9 cellular contexts compared by ENCODE assay signal in the genomic region with DNA sequence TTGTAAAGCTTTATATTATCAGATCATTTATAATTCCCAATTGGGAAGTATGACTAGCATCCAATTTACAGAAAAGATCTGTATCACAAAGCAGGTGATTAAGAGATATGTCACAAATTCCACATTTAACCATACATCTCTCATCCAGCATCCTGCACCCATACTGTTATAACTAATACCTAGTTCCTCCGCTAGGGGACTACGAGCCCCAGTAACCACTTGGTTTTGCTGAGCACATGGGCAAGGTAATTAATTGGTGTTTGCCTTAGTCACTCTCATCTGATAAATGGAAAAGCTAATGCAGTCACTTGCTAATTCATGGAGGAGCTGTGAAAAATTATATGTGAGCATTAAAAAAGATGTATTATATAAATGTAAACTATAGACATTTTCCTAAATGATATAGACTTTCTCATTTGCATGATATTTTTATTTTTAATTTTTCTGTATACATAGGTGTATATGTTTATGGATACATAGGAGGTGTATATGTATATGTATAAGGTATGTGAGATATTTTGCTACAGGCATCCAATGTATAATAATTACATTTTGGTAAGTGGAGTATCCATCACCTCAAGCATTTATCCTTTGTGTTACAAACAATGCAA.
DNase-seq lines count a peak whose midpoint lies in the region; ATAC-seq, FAIRE-seq and TF ChIP-seq lines count a peak whose summit lies in the region.
"Had no signal": no experiment of that assay in that cellular context is flagged by ENCODE, and none has a peak within 500 bp of the region (broad histone marks: within the 10 kb centered on the region; RNA-seq: fewer than 3 reads in every experiment).

No MANE protein-coding gene starts in this region.

- no peak for FAIRE-seq in kidney (lab: Jason Lieb, UNC)

- POLR2A ChIA-PET in RWPE1 (lab: Yijun Ruan, JAX; ENCODE audit: low non-redundant PET), result no interaction called here

- H3K9me3 ChIP-seq in liver (ENCODE audit: control insufficient read depth in 4 of 4, low read length in 3 of 4), result peaks cover 0 to 1% (median 0%) of the 10 kb centered on the region in 4 donors
- peaks cover 0 to 21% (median 16%) of the 10 kb centered on the region in 4 donors for H3K9me3 ChIP-seq in stomach
- peaks cover 0 to 3% of the 10 kb centered on the region in 2 donors for H3K9me3 ChIP-seq in kidney (ENCODE audit: control insufficient read depth in 1 of 2, low read length in 2 of 2)

- DNase-seq in GM12865 (ENCODE audit: low read depth) (peak; percentile 0), RWPE1 (ENCODE audit: low spot score) (peak; percentile 8), stomach (no peak), SKM-1 treated with dmso at 0.1 percent for 144 hours (lab: John Stamatoyannopoulos, UW; ENCODE audit: unreplicated experiment) (no peak), kidney (no peak)
- DNase-seq: activated T-cell treated with anti-CD3 and anti-CD28 coated beads, Interleukin-2, amount 50 U/mL, for 1 hour had no signal

- ATAC-seq in HG02610 (IDR thresholded peaks at IDR 0.05; ENCODE audit: unreplicated experiment), result peak; percentile 50
- ATAC-seq in GM19035 (IDR thresholded peaks at IDR 0.05; ENCODE audit: unreplicated experiment), result no peak

- intact Hi-C loops in stomach (cut with DNase I; ENCODE audit: low total_unique reads), result no loop called here
- intact Hi-C loops in kidney (cut with DNase I), result no loop called here

- H3K4me1 ChIP-seq in liver (ENCODE audit: control insufficient read depth in 4 of 4, insufficient read depth in 4 of 4, low read length in 3 of 4), result no peaks in the 10 kb centered on the region
- no peaks in the 10 kb centered on the region for H3K4me1 ChIP-seq in stomach
- no peaks in the 10 kb centered on the region for H3K4me1 ChIP-seq in kidney (ENCODE audit: control insufficient read depth in 1 of 2, insufficient read depth in 1 of 2, low read depth in 1 of 2, low read length in 2 of 2)

- peak; percentile 11 to 52 for TF ChIP-seq RAD21 in liver (IDR thresholded peaks at IDR 0.05)

- WGBS in liver, result 56% methylated on average over 2 of the region's 2 CpGs
- 36 to 76% (median 53%) methylated on average over 2 of the region's 2 CpGs for WGBS in stomach, 5 donors

- no peaks in the 10 kb centered on the region for H3K27me3 ChIP-seq in liver (ENCODE audit: control insufficient read depth in 4 of 4, insufficient read depth in 4 of 4, low read length in 3 of 4)
- H3K27me3 ChIP-seq in stomach, result no peaks in the 10 kb centered on the region

- TF ChIP-seq CTCF in GM12865 (IDR thresholded peaks at IDR 0.05; ENCODE audit: insufficient read depth, low read depth, low read length, missing control alignments) (peak; percentile 24), RWPE1 (conservative IDR thresholded peaks at IDR 0.05; ENCODE audit: low read depth) (no peak), liver (IDR thresholded peaks at IDR 0.05; ENCODE audit: low read depth, low read length, missing input control) (peak; percentile 21), stomach (IDR thresholded peaks at IDR 0.05) (no peak), kidney (IDR thresholded peaks at IDR 0.05; ENCODE audit: borderline replicate concordance, extremely low read depth, insufficient read depth) (no peak)

- CTCF ChIA-PET in RWPE1 (lab: Yijun Ruan, JAX), result interaction anchor here (0.7 kb wide), 1 partner anchor 26 kb away, joined by 4 read pairs; no protein-coding TSS in a partner anchor

- no peak overlapping the region for H3K27ac ChIP-seq in RWPE1
- H3K27ac ChIP-seq in liver (ENCODE audit: low read depth in 1 of 2, low read length in 2 of 2), result no peak overlapping the region
- H3K27ac ChIP-seq in stomach, result no peak overlapping the region
- H3K27ac ChIP-seq in kidney (ENCODE audit: low read depth in 2 of 2, low read length in 2 of 2), result no peak overlapping the region

- TF ChIP-seq POLR2A in stomach (IDR thresholded peaks at IDR 0.05), result no peak

- H3K4me3 ChIP-seq in GM12865 (ENCODE audit: low read depth, low read length) (no peak overlapping the region), liver (ENCODE audit: low read depth in 1 of 3, low read length in 3 of 3) (no peak overlapping the region), stomach (no peak overlapping the region), kidney (ENCODE audit: low read length in 2 of 2) (no peak overlapping the region)

- no peak for TF ChIP-seq EP300 in stomach (IDR thresholded peaks at IDR 0.05)

- H3K36me3 ChIP-seq in liver (ENCODE audit: control insufficient read depth in 4 of 4, insufficient read depth in 3 of 4, low read depth in 1 of 4, low read length in 3 of 4), result no peaks in the 10 kb centered on the region
- no peaks in the 10 kb centered on the region for H3K36me3 ChIP-seq in stomach
- H3K36me3 ChIP-seq in kidney (ENCODE audit: control insufficient read depth in 1 of 2, insufficient read depth in 2 of 2, low read length in 2 of 2), result no peaks in the 10 kb centered on the region

- H3K9ac ChIP-seq in liver (ENCODE audit: low read depth in 1 of 2, low read length in 2 of 2), result no peak overlapping the region
- no peak overlapping the region for H3K9ac ChIP-seq in kidney (ENCODE audit: low read length in 2 of 2)

TF ChIP-seq in liver, 16 proteins besides CTCF, POLR2A, EP300 and RAD21:
- TF ChIP-seq SP1 (IDR thresholded peaks at IDR 0.05) (no peak), FOXA2 (IDR thresholded peaks at IDR 0.05) (no peak), YY1 (IDR thresholded peaks at IDR 0.05) (no peak), TAF1 (conservative IDR thresholded peaks at IDR 0.05) (no peak)
- TF ChIP-seq, protein P1, sequence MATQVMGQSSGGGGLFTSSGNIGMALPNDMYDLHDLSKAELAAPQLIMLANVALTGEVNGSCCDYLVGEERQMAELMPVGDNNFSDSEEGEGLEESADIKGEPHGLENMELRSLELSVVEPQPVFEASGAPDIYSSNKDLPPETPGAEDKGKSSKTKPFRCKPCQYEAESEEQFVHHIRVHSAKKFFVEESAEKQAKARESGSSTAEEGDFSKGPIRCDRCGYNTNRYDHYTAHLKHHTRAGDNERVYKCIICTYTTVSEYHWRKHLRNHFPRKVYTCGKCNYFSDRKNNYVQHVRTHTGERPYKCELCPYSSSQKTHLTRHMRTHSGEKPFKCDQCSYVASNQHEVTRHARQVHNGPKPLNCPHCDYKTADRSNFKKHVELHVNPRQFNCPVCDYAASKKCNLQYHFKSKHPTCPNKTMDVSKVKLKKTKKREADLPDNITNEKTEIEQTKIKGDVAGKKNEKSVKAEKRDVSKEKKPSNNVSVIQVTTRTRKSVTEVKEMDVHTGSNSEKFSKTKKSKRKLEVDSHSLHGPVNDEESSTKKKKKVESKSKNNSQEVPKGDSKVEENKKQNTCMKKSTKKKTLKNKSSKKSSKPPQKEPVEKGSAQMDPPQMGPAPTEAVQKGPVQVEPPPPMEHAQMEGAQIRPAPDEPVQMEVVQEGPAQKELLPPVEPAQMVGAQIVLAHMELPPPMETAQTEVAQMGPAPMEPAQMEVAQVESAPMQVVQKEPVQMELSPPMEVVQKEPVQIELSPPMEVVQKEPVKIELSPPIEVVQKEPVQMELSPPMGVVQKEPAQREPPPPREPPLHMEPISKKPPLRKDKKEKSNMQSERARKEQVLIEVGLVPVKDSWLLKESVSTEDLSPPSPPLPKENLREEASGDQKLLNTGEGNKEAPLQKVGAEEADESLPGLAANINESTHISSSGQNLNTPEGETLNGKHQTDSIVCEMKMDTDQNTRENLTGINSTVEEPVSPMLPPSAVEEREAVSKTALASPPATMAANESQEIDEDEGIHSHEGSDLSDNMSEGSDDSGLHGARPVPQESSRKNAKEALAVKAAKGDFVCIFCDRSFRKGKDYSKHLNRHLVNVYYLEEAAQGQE (IDR thresholded peaks at IDR 0.05), result no peak
- TF ChIP-seq, protein P2, sequence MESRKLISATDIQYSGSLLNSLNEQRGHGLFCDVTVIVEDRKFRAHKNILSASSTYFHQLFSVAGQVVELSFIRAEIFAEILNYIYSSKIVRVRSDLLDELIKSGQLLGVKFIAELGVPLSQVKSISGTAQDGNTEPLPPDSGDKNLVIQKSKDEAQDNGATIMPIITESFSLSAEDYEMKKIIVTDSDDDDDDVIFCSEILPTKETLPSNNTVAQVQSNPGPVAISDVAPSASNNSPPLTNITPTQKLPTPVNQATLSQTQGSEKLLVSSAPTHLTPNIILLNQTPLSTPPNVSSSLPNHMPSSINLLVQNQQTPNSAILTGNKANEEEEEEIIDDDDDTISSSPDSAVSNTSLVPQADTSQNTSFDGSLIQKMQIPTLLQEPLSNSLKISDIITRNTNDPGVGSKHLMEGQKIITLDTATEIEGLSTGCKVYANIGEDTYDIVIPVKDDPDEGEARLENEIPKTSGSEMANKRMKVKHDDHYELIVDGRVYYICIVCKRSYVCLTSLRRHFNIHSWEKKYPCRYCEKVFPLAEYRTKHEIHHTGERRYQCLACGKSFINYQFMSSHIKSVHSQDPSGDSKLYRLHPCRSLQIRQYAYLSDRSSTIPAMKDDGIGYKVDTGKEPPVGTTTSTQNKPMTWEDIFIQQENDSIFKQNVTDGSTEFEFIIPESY (IDR thresholded peaks at IDR 0.05), result no peak

Comparison
In these comparisons a context has a peak if more than half of its experiments do, and no peak if none do; other contexts are left out.
1. DNase-seq: peak in GM12865 (single experiment) and RWPE1 (single experiment); none in stomach (single experiment), SKM-1 treated with dmso at 0.1 percent for 144 hours (single experiment) and kidney (single experiment).
2. CTCF ChIP-seq: peak in GM12865 (single experiment) and liver (single experiment); none in RWPE1 (single experiment), stomach (0 of 7) and kidney (single experiment).